Comparison of ENCODE assay signal across 9 cellular contexts in the genomic region with DNA sequence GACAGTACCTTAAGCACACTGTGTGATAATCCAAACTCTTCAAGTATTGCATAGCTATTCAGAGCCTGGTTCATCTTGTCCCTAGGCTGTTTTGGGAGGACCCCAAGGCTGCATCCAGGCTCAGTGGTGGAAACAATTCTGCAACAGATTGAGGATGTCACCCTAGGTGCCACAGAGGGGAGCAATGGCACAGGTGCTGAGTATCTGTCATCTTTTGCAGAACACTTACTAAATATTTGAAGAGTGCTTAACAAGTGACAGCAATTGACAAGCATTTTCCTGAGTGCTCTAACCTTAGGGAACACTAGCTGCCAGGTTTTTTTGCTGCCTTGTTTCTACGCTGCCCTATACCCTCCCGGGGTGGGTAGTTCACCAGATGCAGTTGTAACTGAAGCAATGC. TPM values are rescaled to one million over a fixed set of nuclear protein-coding genes. Genes with fewer than 3 reads are reported as not detected.
DNase-seq lines count a peak whose midpoint lies in the region; ATAC-seq and TF ChIP-seq lines count a peak whose summit lies in the region.
"Had no signal": no experiment of that assay in that cellular context is flagged by ENCODE, and none has a peak within 500 bp of the region (broad histone marks: within the 10 kb centered on the region; RNA-seq: fewer than 3 reads in every experiment).

No MANE protein-coding gene starts in this region.

- DNase-seq in CD4-positive, CD25-positive, alpha-beta regulatory T cell = peak in 1 of 3 donors; percentile 42
- DNase-seq in GM12864 (ENCODE audit: low read depth) (no peak), erythroblast (lab: John Stamatoyannopoulos, UW) (no peak), amniotic stem cell (lab: John Stamatoyannopoulos, UW) (no peak), NCI-H526 treated with DMSO at 0.1 percent for 48 hours (lab: John Stamatoyannopoulos, UW) (no peak)
- no peak for DNase-seq in activated naive CD8-positive, alpha-beta T cell treated with anti-CD3 and anti-CD28 coated beads, Interleukin-2, amount 10 ng/mL, durations not matched to agents 7 days and 5 days
- DNase-seq: DMS 273 treated with DMSO at 0.1 percent for 48 hours had no signal

- TF ChIP-seq POLR2A in erythroblast (IDR thresholded peaks at IDR 0.05; ENCODE audit: low read length) = no peak

- POLR2A ChIA-PET in activated naive CD8-positive, alpha-beta T cell treated with anti-CD3 and anti-CD28 coated beads, Interleukin-2, amount 10 ng/mL, durations not matched to agents 7 days and 5 days (lab: Charles Lee) = interaction anchor here (1.1 to 8.4 kb wide), 6 partner anchors 9 to 27 kb away, joined by 11 to 97 read pairs (median 34); partner anchors contain the start of gene STARD5

- no peak for ATAC-seq in CD4-positive, CD25-positive, alpha-beta regulatory T cell (ENCODE audit: low read depth in 2 of 2)
- ATAC-seq in activated naive CD8-positive, alpha-beta T cell treated with anti-CD3 and anti-CD28 coated beads, Interleukin-2, amount 10 ng/mL, durations not matched to agents 7 days and 5 days (ENCODE audit: low read depth) = peak; percentile 0
- no peak for ATAC-seq in GM21381 (IDR thresholded peaks at IDR 0.05; ENCODE audit: unreplicated experiment)

- H3K4me1 Mint-ChIP-seq in CD4-positive, CD25-positive, alpha-beta regulatory T cell = peaks cover 27 to 64% (median 55%) of the 10 kb centered on the region in 4 donors
- peaks cover 47% of the 10 kb centered on the region for H3K4me1 Mint-ChIP-seq in activated naive CD8-positive, alpha-beta T cell treated with anti-CD3 and anti-CD28 coated beads, Interleukin-2, amount 10 ng/mL, durations not matched to agents 7 days and 5 days

- H3K4me3 ChIP-seq in CD4-positive, CD25-positive, alpha-beta regulatory T cell (ENCODE audit: low read depth, low read length) = peak overlapping the region; percentile 97
- peak overlapping the region; percentile 68; the same call in 1 of the 2 replicates for H3K4me3 ChIP-seq in GM12864 (ENCODE audit: low read depth, low read length)
- peak overlapping the region in 1 of 2 donors; percentile 59 for H3K4me3 ChIP-seq in muscle layer of duodenum (ENCODE audit: low read depth in 1 of 2, low read length in 2 of 2)

- no peaks in the 10 kb centered on the region for H3K27me3 ChIP-seq in CD4-positive, CD25-positive, alpha-beta regulatory T cell (ENCODE audit: control insufficient read depth, insufficient read depth, low read length)
- no peaks in the 10 kb centered on the region for H3K27me3 ChIP-seq in muscle layer of duodenum (ENCODE audit: low read depth, low read length)

- H3K27ac Mint-ChIP-seq in CD4-positive, CD25-positive, alpha-beta regulatory T cell = peak overlapping the region; percentile 98 to 100 (median 100)
- peak overlapping the region; percentile 98 for H3K27ac Mint-ChIP-seq in activated naive CD8-positive, alpha-beta T cell treated with anti-CD3 and anti-CD28 coated beads, Interleukin-2, amount 10 ng/mL, durations not matched to agents 7 days and 5 days

- H3K9me3 ChIP-seq in CD4-positive, CD25-positive, alpha-beta regulatory T cell (ENCODE audit: control insufficient read depth in 2 of 2, low read length in 2 of 2) = no peaks in the 10 kb centered on the region
- no peaks in the 10 kb centered on the region for H3K9me3 ChIP-seq in muscle layer of duodenum (ENCODE audit: control insufficient read depth in 1 of 2, low read length in 2 of 2)

- H3K9me3 Mint-ChIP-seq in CD4-positive, CD25-positive, alpha-beta regulatory T cell = peaks cover 0 to 3% (median 0%) of the 10 kb centered on the region in 7 donors
- H3K9me3 Mint-ChIP-seq in activated naive CD8-positive, alpha-beta T cell treated with anti-CD3 and anti-CD28 coated beads, Interleukin-2, amount 10 ng/mL, durations not matched to agents 7 days and 5 days = no peaks in the 10 kb centered on the region

- H3K27ac ChIP-seq in CD4-positive, CD25-positive, alpha-beta regulatory T cell (ENCODE audit: insufficient read depth, low read length, poor library complexity, severe bottlenecking) = peak overlapping the region; percentile 94
- peak overlapping the region; percentile 50 for H3K27ac ChIP-seq in muscle layer of duodenum (ENCODE audit: low read length)

- peaks cover 44% of the 10 kb centered on the region for H3K36me3 Mint-ChIP-seq in CD4-positive, CD25-positive, alpha-beta regulatory T cell
- H3K36me3 Mint-ChIP-seq in activated naive CD8-positive, alpha-beta T cell treated with anti-CD3 and anti-CD28 coated beads, Interleukin-2, amount 10 ng/mL, durations not matched to agents 7 days and 5 days = peaks cover 49% of the 10 kb centered on the region

- H3K4me1 ChIP-seq in CD4-positive, CD25-positive, alpha-beta regulatory T cell (ENCODE audit: control insufficient read depth, insufficient read depth, low read length, poor library complexity, severe bottlenecking) = peaks cover 69% of the 10 kb centered on the region
- H3K4me1 ChIP-seq in muscle layer of duodenum (ENCODE audit: control insufficient read depth in 1 of 2, insufficient read depth in 2 of 2, low read length in 2 of 2) = peaks cover 8 to 11% of the 10 kb centered on the region in 2 donors

- H3K4me3 Mint-ChIP-seq in CD4-positive, CD25-positive, alpha-beta regulatory T cell = peak overlapping the region; percentile 99 to 100 (median 100)
- peak overlapping the region; percentile 100 for H3K4me3 Mint-ChIP-seq in activated naive CD8-positive, alpha-beta T cell treated with anti-CD3 and anti-CD28 coated beads, Interleukin-2, amount 10 ng/mL, durations not matched to agents 7 days and 5 days

- H3K36me3 ChIP-seq in CD4-positive, CD25-positive, alpha-beta regulatory T cell (ENCODE audit: control insufficient read depth, insufficient read depth, low read length) = peaks cover 25% of the 10 kb centered on the region
- H3K36me3 ChIP-seq in muscle layer of duodenum (ENCODE audit: control insufficient read depth in 1 of 2, insufficient read depth in 2 of 2, low read length in 2 of 2) = peaks cover 0 to 3% of the 10 kb centered on the region in 2 donors

- no peak for TF ChIP-seq CTCF in GM12864 (IDR thresholded peaks at IDR 0.05; ENCODE audit: low read depth, low read length, missing control alignments)

- no peaks in the 10 kb centered on the region for H3K27me3 Mint-ChIP-seq in CD4-positive, CD25-positive, alpha-beta regulatory T cell
- no peaks in the 10 kb centered on the region for H3K27me3 Mint-ChIP-seq in activated naive CD8-positive, alpha-beta T cell treated with anti-CD3 and anti-CD28 coated beads, Interleukin-2, amount 10 ng/mL, durations not matched to agents 7 days and 5 days

RNA-seq across cellular contexts. Expression of gene STARD5, which starts 27.7 kb away (rescaled TPM):
- total RNA-seq in CD4-positive, CD25-positive, alpha-beta regulatory T cell = 6.6 TPM
- 1 to 10 TPM; 4.0 to 5.0 (median 4.1) TPM for polyA plus RNA-seq in CD4-positive, CD25-positive, alpha-beta regulatory T cell
- total RNA-seq in activated naive CD8-positive, alpha-beta T cell treated with anti-CD3 and anti-CD28 coated beads, Interleukin-2, amount 10 ng/mL, durations not matched to agents 7 days and 5 days = 1 to 10 TPM; 5.4 to 7.2 TPM
